In the genomic region with DNA sequence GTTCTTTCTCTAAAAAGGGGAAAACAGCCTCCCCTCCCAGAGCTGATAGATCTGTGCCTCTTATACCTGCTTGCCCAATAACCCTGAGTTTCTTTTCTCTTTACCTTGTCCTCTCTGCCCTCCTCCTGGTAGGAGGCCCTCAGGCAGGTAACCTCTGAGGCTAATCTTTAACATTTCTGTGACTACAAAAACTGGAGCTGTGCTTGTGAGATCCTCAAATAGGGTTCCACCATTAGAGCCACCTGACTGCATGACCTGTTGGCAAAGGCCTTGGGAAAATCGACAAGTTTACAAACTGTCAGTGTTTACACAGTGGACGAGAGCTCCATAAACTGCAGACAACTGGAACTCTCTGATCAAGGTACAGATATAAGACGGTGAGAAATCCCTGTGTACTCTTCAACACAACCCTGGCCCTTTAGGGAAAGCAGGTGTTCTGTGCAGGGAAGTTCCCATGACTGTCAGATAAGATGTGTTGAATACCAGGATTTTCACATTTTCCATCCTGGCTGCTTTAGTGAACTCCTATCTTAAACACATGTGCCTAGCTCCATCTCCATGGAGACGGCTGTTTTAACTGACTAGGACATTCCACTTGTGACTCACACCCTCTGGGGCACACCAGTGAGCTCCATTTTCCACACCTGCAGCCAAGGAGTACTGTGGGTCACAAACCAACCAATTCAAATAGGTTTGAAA, we compare ENCODE assay signal across 8 cellular contexts. TPM values are rescaled to one million over a fixed set of nuclear protein-coding genes. Genes with fewer than 3 reads are reported as not detected.
DNase-seq lines count a peak whose midpoint lies in the region; ATAC-seq, FAIRE-seq and TF ChIP-seq lines count a peak whose summit lies in the region.

No MANE protein-coding gene starts in this region.

- no peak overlapping the region for H3K9ac ChIP-seq in neuronal stem cell (ENCODE audit: low read depth, low read length, poor library complexity)

- no peak overlapping the region for H3K4me2 ChIP-seq in neuronal stem cell (ENCODE audit: insufficient read depth, low read length, poor library complexity, severe bottlenecking)

- no peaks in the 10 kb centered on the region for H3K79me1 ChIP-seq in neuronal stem cell (ENCODE audit: low read depth, low read length)

- peaks cover 47% of the 10 kb centered on the region for H3K36me3 Mint-ChIP-seq in activated CD4-positive, alpha-beta T cell treated with anti-CD3 and anti-CD28 coated beads for 36 hours (ENCODE audit: low read depth)
- peaks cover 33% of the 10 kb centered on the region for H3K36me3 Mint-ChIP-seq in activated CD4-positive, alpha-beta T cell treated with anti-CD3 and anti-CD28 coated beads, Interleukin-2, amount 10 ng/mL, durations not matched to agents 7 days and 5 days (ENCODE audit: low read depth)
- H3K36me3 Mint-ChIP-seq in activated naive CD4-positive, alpha-beta T cell treated with anti-CD3 and anti-CD28 coated beads, Interleukin-2, amount 50 U/mL, for 72 hours, result peaks cover 15 to 28% of the 10 kb centered on the region in 2 donors

- H3K27ac ChIP-seq in neuronal stem cell (replicated peaks; ENCODE audit: low read length), result no peak overlapping the region

- H3K14ac ChIP-seq in neuronal stem cell (ENCODE audit: low read length), result no peak overlapping the region

- no peak overlapping the region for H2AFZ ChIP-seq in neuronal stem cell (ENCODE audit: low read length)

- no CpG with 5 or more reads among the region's 4 CpGs for WGBS in neuronal stem cell (ENCODE audit: extremely low coverage in 2 of 2, insufficient read length in 2 of 2, insufficient replicate concordance in 1 of 2), 2 donors

- no peak overlapping the region for H3K23ac ChIP-seq in neuronal stem cell (ENCODE audit: low read depth, low read length, poor library complexity)

- no peak overlapping the region for H2BK15ac ChIP-seq in neuronal stem cell (ENCODE audit: low read length)

- no peak overlapping the region for H4K91ac ChIP-seq in neuronal stem cell (ENCODE audit: low read depth, low read length, poor library complexity)

- H3K27me3 Mint-ChIP-seq in activated CD4-positive, alpha-beta T cell treated with anti-CD3 and anti-CD28 coated beads for 36 hours, result no peaks in the 10 kb centered on the region
- no peaks in the 10 kb centered on the region for H3K27me3 Mint-ChIP-seq in activated CD4-positive, alpha-beta T cell treated with anti-CD3 and anti-CD28 coated beads, Interleukin-2, amount 10 ng/mL, durations not matched to agents 7 days and 5 days

- no peak for FAIRE-seq in GM12892 (lab: Jason Lieb, UNC)

- CTCF ChIA-PET in activated CD4-positive, alpha-beta T cell treated with anti-CD3 and anti-CD28 coated beads for 36 hours (lab: Charles Lee), result interaction anchor here (0.6 to 1.8 kb wide), 7 partner anchors 10 to 118 kb away, joined by 3 to 12 read pairs (median 7); no protein-coding TSS in a partner anchor
- CTCF ChIA-PET in activated CD4-positive, alpha-beta T cell treated with anti-CD3 and anti-CD28 coated beads, Interleukin-2, amount 10 ng/mL, durations not matched to agents 7 days and 5 days (lab: Charles Lee), result interaction anchor here (1.1 to 3.4 kb wide), 7 partner anchors 10 to 117 kb away, joined by 3 to 13 read pairs (median 4); no protein-coding TSS in a partner anchor

- H3K27me3 ChIP-seq in neuronal stem cell (ENCODE audit: control insufficient read depth in 3 of 3, insufficient read depth in 3 of 3, low read depth in 1 of 3, low read length in 3 of 3), result no peaks in the 10 kb centered on the region

- POLR2A ChIA-PET in activated CD4-positive, alpha-beta T cell treated with anti-CD3 and anti-CD28 coated beads for 36 hours (lab: Charles Lee), result interaction anchor here (0.9 to 1.1 kb wide), 2 partner anchors 10 to 43 kb away, joined by 3 read pairs; no protein-coding TSS in a partner anchor
- POLR2A ChIA-PET in activated CD4-positive, alpha-beta T cell treated with anti-CD3 and anti-CD28 coated beads, Interleukin-2, amount 10 ng/mL, durations not matched to agents 7 days and 5 days (lab: Charles Lee), result interaction anchor here (0.6 to 0.7 kb wide), 3 partner anchors 26 to 305 kb away, joined by 3 read pairs; no protein-coding TSS in a partner anchor

- intact Hi-C loops in activated CD4-positive, alpha-beta T cell treated with anti-CD3 and anti-CD28 coated beads for 36 hours (cut with DNase I, micrococcal nuclease), result loop anchor here in 1 of 2 experiments (1.0 to 10.0 kb wide), 2 partner anchors 41 to 403 kb away; no protein-coding TSS in a partner anchor

- no peak overlapping the region for H4K8ac ChIP-seq in neuronal stem cell (ENCODE audit: low read depth, low read length)

- no peak overlapping the region for H2AK5ac ChIP-seq in neuronal stem cell (ENCODE audit: low read depth, low read length)

- no peak overlapping the region for H2BK5ac ChIP-seq in neuronal stem cell (ENCODE audit: low read length)

- no peak overlapping the region for H3K4me3 ChIP-seq in neuronal stem cell (ENCODE audit: low read length in 2 of 2)

- ATAC-seq in activated CD4-positive, alpha-beta T cell treated with anti-CD3 and anti-CD28 coated beads for 36 hours, result peak; percentile 74
- peak; percentile 71 to 94 for ATAC-seq in activated naive CD4-positive, alpha-beta T cell treated with anti-CD3 and anti-CD28 coated beads, Interleukin-2, amount 50 U/mL, for 72 hours
- no peak for ATAC-seq in HG03460 (IDR thresholded peaks at IDR 0.05; ENCODE audit: unreplicated experiment)

- H3K27ac Mint-ChIP-seq in activated CD4-positive, alpha-beta T cell treated with anti-CD3 and anti-CD28 coated beads for 36 hours, result peak overlapping the region; percentile 80
- H3K27ac Mint-ChIP-seq in activated CD4-positive, alpha-beta T cell treated with anti-CD3 and anti-CD28 coated beads, Interleukin-2, amount 10 ng/mL, durations not matched to agents 7 days and 5 days, result no peak overlapping the region
- peak overlapping the region; percentile 86 to 92 for H3K27ac Mint-ChIP-seq in activated naive CD4-positive, alpha-beta T cell treated with anti-CD3 and anti-CD28 coated beads, Interleukin-2, amount 50 U/mL, for 72 hours

- peaks cover 18% of the 10 kb centered on the region for H3K4me1 Mint-ChIP-seq in activated CD4-positive, alpha-beta T cell treated with anti-CD3 and anti-CD28 coated beads for 36 hours
- peaks cover 6% of the 10 kb centered on the region for H3K4me1 Mint-ChIP-seq in activated CD4-positive, alpha-beta T cell treated with anti-CD3 and anti-CD28 coated beads, Interleukin-2, amount 10 ng/mL, durations not matched to agents 7 days and 5 days

- DNase-seq in activated CD4-positive, alpha-beta T cell treated with anti-CD3 and anti-CD28 coated beads for 36 hours, result peak; percentile 61
- no peak for DNase-seq in activated CD4-positive, alpha-beta T cell treated with anti-CD3 and anti-CD28 coated beads, Interleukin-2, amount 10 ng/mL, durations not matched to agents 7 days and 5 days
- no peak for DNase-seq in activated naive CD4-positive, alpha-beta T cell treated with anti-CD3 and anti-CD28 coated beads, Interleukin-2, amount 50 U/mL, for 72 hours (ENCODE audit: low spot score in 2 of 2)
- DNase-seq in hepatic stellate cell (ENCODE audit: low spot score), result peak; percentile 94
- peak; percentile 52 for DNase-seq in stimulated activated CD4-positive, alpha-beta T cell treated with anti-CD3 and anti-CD28 coated beads, Interleukin-4, amount 100 ng/mL, for 24 hours
- DNase-seq in neuronal stem cell (ENCODE audit: low spot score), result no peak
- no peak for DNase-seq in GM12892 (ENCODE audit: insufficient read length)

- no peak overlapping the region for H2BK120ac ChIP-seq in neuronal stem cell (ENCODE audit: low read depth, low read length)

- H3K4ac ChIP-seq in neuronal stem cell (ENCODE audit: low read length), result no peak overlapping the region

- no peaks in the 10 kb centered on the region for H3K9me3 ChIP-seq in neuronal stem cell (replicated peaks in 1 of 2; ENCODE audit: control insufficient read depth in 2 of 2, insufficient read depth in 1 of 2, low read depth in 1 of 2, low read length in 2 of 2)

- H3K4me1 ChIP-seq in neuronal stem cell (ENCODE audit: control insufficient read depth in 2 of 2, insufficient read depth in 1 of 2, low read depth in 1 of 2, low read length in 2 of 2), result no peaks in the 10 kb centered on the region

- H2BK12ac ChIP-seq in neuronal stem cell (ENCODE audit: low read length), result no peak overlapping the region

- no peak overlapping the region for H3K18ac ChIP-seq in neuronal stem cell (ENCODE audit: low read length)

- peaks cover 0 to 36% of the 10 kb centered on the region in 2 donors for H3K36me3 ChIP-seq in neuronal stem cell (replicated peaks in 1 of 2; ENCODE audit: control insufficient read depth in 2 of 2, insufficient read depth in 2 of 2, low read length in 2 of 2)

- TF ChIP-seq POLR2A in GM12892 (IDR thresholded peaks at IDR 0.05; ENCODE audit: low read depth, low read length), result no peak

- H3K4me3 Mint-ChIP-seq in activated CD4-positive, alpha-beta T cell treated with anti-CD3 and anti-CD28 coated beads for 36 hours, result no peak overlapping the region
- no peak overlapping the region for H3K4me3 Mint-ChIP-seq in activated CD4-positive, alpha-beta T cell treated with anti-CD3 and anti-CD28 coated beads, Interleukin-2, amount 10 ng/mL, durations not matched to agents 7 days and 5 days

- no peaks in the 10 kb centered on the region for H3K9me3 Mint-ChIP-seq in activated CD4-positive, alpha-beta T cell treated with anti-CD3 and anti-CD28 coated beads for 36 hours (ENCODE audit: low read depth)
- H3K9me3 Mint-ChIP-seq in activated CD4-positive, alpha-beta T cell treated with anti-CD3 and anti-CD28 coated beads, Interleukin-2, amount 10 ng/mL, durations not matched to agents 7 days and 5 days, result no peaks in the 10 kb centered on the region
- no peaks in the 10 kb centered on the region for H3K9me3 Mint-ChIP-seq in activated naive CD4-positive, alpha-beta T cell treated with anti-CD3 and anti-CD28 coated beads, Interleukin-2, amount 50 U/mL, for 72 hours

RNA-seq across cellular contexts. Expression of a gene that starts 38.3 kb away (rescaled TPM):
- total RNA-seq in activated CD4-positive, alpha-beta T cell treated with anti-CD3 and anti-CD28 coated beads for 36 hours, result 100 to 1,000 TPM; 130 to 162 TPM
- total RNA-seq in activated CD4-positive, alpha-beta T cell treated with anti-CD3 and anti-CD28 coated beads, Interleukin-2, amount 10 ng/mL, durations not matched to agents 7 days and 5 days, result 100 to 1,000 TPM; 101 to 107 TPM
- 100 to 1,000 TPM; 111 to 118 TPM for total RNA-seq in activated naive CD4-positive, alpha-beta T cell treated with anti-CD3 and anti-CD28 coated beads, Interleukin-2, amount 50 U/mL, for 72 hours
- 10.7 TPM for polyA plus RNA-seq in neuronal stem cell (2013, experiment 1 of 2)
- polyA plus RNA-seq in neuronal stem cell (2013, experiment 2 of 2), result 10.7 TPM
- 16.7 TPM for polyA plus RNA-seq in GM12892 (2012; ENCODE audit: missing spikeins)

Comparison
In these comparisons a context has a peak if more than half of its experiments do, and no peak if none do; other contexts are left out.
1. DNase-seq: peak in activated CD4-positive, alpha-beta T cell treated with anti-CD3 and anti-CD28 coated beads for 36 hours (single experiment), hepatic stellate cell (single experiment) and stimulated activated CD4-positive, alpha-beta T cell treated with anti-CD3 and anti-CD28 coated beads, Interleukin-4, amount 100 ng/mL, for 24 hours (single experiment); none in activated CD4-positive, alpha-beta T cell treated with anti-CD3 and anti-CD28 coated beads, Interleukin-2, amount 10 ng/mL, durations not matched to agents 7 days and 5 days (single experiment), activated naive CD4-positive, alpha-beta T cell treated with anti-CD3 and anti-CD28 coated beads, Interleukin-2, amount 50 U/mL, for 72 hours (0 of 2), neuronal stem cell (single experiment) and GM12892 (single experiment).